In genomic region chr1:167208624-167208976, GRCh38 we compare ENCODE assay signal across 1 cellular context.
TF ChIP-seq lines count a peak whose summit lies in the region.

No MANE protein-coding gene starts in this region.

TF ChIP-seq in K562, 482 proteins besides CTCF, POLR2A, EP300 and RAD21:
- TF ChIP-seq NR2C1 (IDR thresholded peaks at IDR 0.05), result no peak
- 0 out of 2 replicates have a peak, but pooled peaks have one; percentile 36 for TF ChIP-seq NR2C1 (tag; IDR thresholded peaks at IDR 0.05)
- TF ChIP-seq E4F1 (CRISPR knock-in tag; IDR thresholded peaks at IDR 0.05; ENCODE audit: borderline replicate concordance), result no peak
TF ChIP-seq in K562: peak in this region for 1.
